Comparison of ENCODE assay signal across 17 cellular contexts in the genomic region with DNA sequence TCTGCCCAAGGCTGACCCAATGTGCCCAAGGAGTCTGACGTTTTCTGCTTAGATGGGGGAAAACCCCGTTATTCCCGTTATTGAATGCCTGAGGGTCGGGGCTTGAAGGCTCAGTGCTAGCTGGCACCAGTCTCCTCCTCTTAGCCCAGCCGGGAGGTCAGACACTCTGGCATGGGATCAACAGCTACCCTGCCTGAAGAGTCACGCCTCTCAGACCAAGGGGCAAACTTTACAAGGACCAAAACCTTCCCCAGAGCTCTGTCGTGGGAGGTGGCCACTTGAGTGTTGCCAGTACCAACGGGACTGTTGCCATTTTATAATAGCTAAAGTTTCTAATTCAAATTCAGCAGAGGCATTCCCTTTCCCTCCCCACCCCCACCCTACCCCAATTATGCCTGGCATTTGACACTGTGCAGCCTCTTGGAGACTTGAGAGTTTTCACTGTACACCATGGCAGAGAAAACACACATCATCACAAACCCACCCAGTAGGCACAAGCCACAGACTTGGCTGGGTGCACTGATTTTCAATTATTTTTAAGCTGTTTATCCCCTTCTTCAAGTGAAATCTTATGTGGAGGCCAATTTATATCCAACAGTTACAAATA.
"Had no signal": no experiment of that assay in that cellular context is flagged by ENCODE, and none has a peak within 500 bp of the region (broad histone marks: within the 10 kb centered on the region; RNA-seq: fewer than 3 reads in every experiment).

No MANE protein-coding gene starts in this region.

- H3K4me1 Mint-ChIP-seq: activated CD4-positive, alpha-beta memory T cell treated with anti-CD3 and anti-CD28 coated beads, Interleukin-2, amount 10 ng/mL, durations not matched to agents 7 days and 5 days; activated CD8-positive, alpha-beta memory T cell treated with anti-CD3 and anti-CD28 coated beads, Interleukin-2, amount 10 ng/mL, durations not matched to agents 7 days and 5 days; activated naive CD8-positive, alpha-beta T cell treated with anti-CD3 and anti-CD28 coated beads for 36 hours; activated T-helper 17 cell treated with anti-CD3 and anti-CD28 coated beads, Interleukin-2, amount 50 U/mL, for 72 hours; central memory CD8-positive, alpha-beta T cell; naive thymus-derived CD8-positive, alpha-beta T cell had no signal

- H3K9me3 Mint-ChIP-seq: activated CD4-positive, alpha-beta memory T cell treated with anti-CD3 and anti-CD28 coated beads, Interleukin-2, amount 10 ng/mL, durations not matched to agents 7 days and 5 days; activated naive CD8-positive, alpha-beta T cell treated with anti-CD3 and anti-CD28 coated beads for 36 hours; activated T-helper 17 cell treated with anti-CD3 and anti-CD28 coated beads, Interleukin-2, amount 50 U/mL, for 72 hours; central memory CD8-positive, alpha-beta T cell; dendritic cell treated with granulocyte-macrophage colony-stimulating factor and Interleukin-4, amounts not matched to agents 40 ng/mL and 50 ng/mL, for 4 days; T-helper 2 cell treated with Interferon-gamma antibody and Interleukin-4, amounts not matched to agents 5 μg/mL and 100 μg/mL, for 36 hours had no signal

- H3K36me3 ChIP-seq: upper lobe of left lung had no signal

- H3K27ac ChIP-seq: body of pancreas, SK-N-MC, skin epidermis, upper lobe of left lung had no signal

- H3K4me3 ChIP-seq: body of pancreas, SK-N-MC, skin epidermis, upper lobe of left lung had no signal

- ATAC-seq: activated CD8-positive, alpha-beta memory T cell treated with anti-CD3 and anti-CD28 coated beads, Interleukin-2, amount 10 ng/mL, durations not matched to agents 7 days and 5 days; activated T-helper 17 cell treated with anti-CD3 and anti-CD28 coated beads, Interleukin-2, amount 50 U/mL, for 72 hours; body of pancreas; naive thymus-derived CD8-positive, alpha-beta T cell; stimulated activated naive CD8-positive, alpha-beta T cell treated with anti-CD3 and anti-CD28 coated beads, Interleukin-15, Interleukin-2, amounts not matched to agents 100 U/mL and 50 U/mL, for 24 hours had no signal

- H3K27me3 ChIP-seq: body of pancreas, upper lobe of left lung had no signal

- H3K4me3 Mint-ChIP-seq: activated CD4-positive, alpha-beta memory T cell treated with anti-CD3 and anti-CD28 coated beads, Interleukin-2, amount 10 ng/mL, durations not matched to agents 7 days and 5 days; activated CD8-positive, alpha-beta memory T cell treated with anti-CD3 and anti-CD28 coated beads, Interleukin-2, amount 10 ng/mL, durations not matched to agents 7 days and 5 days; activated naive CD8-positive, alpha-beta T cell treated with anti-CD3 and anti-CD28 coated beads for 36 hours; activated T-helper 17 cell treated with anti-CD3 and anti-CD28 coated beads, Interleukin-2, amount 50 U/mL, for 72 hours; central memory CD8-positive, alpha-beta T cell; dendritic cell treated with granulocyte-macrophage colony-stimulating factor and Interleukin-4, amounts not matched to agents 40 ng/mL and 50 ng/mL, for 4 days; naive thymus-derived CD8-positive, alpha-beta T cell; T-helper 2 cell treated with Interferon-gamma antibody and Interleukin-4, amounts not matched to agents 5 μg/mL and 100 μg/mL, for 36 hours had no signal

- DNase-seq: activated CD4-positive, alpha-beta memory T cell treated with anti-CD3 and anti-CD28 coated beads, Interleukin-2, amount 10 ng/mL, durations not matched to agents 7 days and 5 days; activated CD8-positive, alpha-beta memory T cell treated with anti-CD3 and anti-CD28 coated beads, Interleukin-2, amount 10 ng/mL, durations not matched to agents 7 days and 5 days; activated naive CD4-positive, alpha-beta T cell; activated naive CD8-positive, alpha-beta T cell treated with anti-CD3 and anti-CD28 coated beads for 36 hours; body of pancreas; left cardiac atrium; mammary epithelial cell; naive thymus-derived CD8-positive, alpha-beta T cell; retina; stimulated activated naive CD8-positive, alpha-beta T cell treated with anti-CD3 and anti-CD28 coated beads, Interleukin-15, Interleukin-2, amounts not matched to agents 100 U/mL and 50 U/mL, for 24 hours; upper lobe of left lung had no signal

- H3K36me3 Mint-ChIP-seq: activated CD8-positive, alpha-beta memory T cell treated with anti-CD3 and anti-CD28 coated beads, Interleukin-2, amount 10 ng/mL, durations not matched to agents 7 days and 5 days; activated naive CD8-positive, alpha-beta T cell treated with anti-CD3 and anti-CD28 coated beads for 36 hours; naive thymus-derived CD8-positive, alpha-beta T cell had no signal

- H3K4me1 ChIP-seq: body of pancreas, upper lobe of left lung had no signal

- H3K27ac Mint-ChIP-seq: activated CD4-positive, alpha-beta memory T cell treated with anti-CD3 and anti-CD28 coated beads, Interleukin-2, amount 10 ng/mL, durations not matched to agents 7 days and 5 days; activated CD8-positive, alpha-beta memory T cell treated with anti-CD3 and anti-CD28 coated beads, Interleukin-2, amount 10 ng/mL, durations not matched to agents 7 days and 5 days; activated naive CD8-positive, alpha-beta T cell treated with anti-CD3 and anti-CD28 coated beads for 36 hours; activated T-helper 17 cell treated with anti-CD3 and anti-CD28 coated beads, Interleukin-2, amount 50 U/mL, for 72 hours; dendritic cell treated with granulocyte-macrophage colony-stimulating factor and Interleukin-4, amounts not matched to agents 40 ng/mL and 50 ng/mL, for 4 days; naive thymus-derived CD8-positive, alpha-beta T cell; T-helper 2 cell treated with Interferon-gamma antibody and Interleukin-4, amounts not matched to agents 5 μg/mL and 100 μg/mL, for 36 hours had no signal
